Comparison of ENCODE assay signal across 1 cellular context in the genomic region with DNA sequence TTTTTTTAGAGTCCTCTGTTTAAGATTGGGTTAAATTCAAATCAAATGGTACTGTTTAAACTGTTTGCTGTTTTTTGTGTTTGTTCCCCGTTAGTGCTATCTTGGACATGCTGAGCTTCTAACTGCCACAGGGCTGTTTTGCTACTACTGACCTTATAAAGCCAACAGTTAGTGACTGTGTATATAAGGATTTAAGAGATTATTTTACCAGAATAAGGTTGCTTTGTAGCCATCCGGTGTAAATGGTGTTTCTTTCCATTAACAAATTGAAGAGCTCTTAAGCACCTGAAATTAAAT.
TF ChIP-seq lines count a peak whose summit lies in the region.

No MANE protein-coding gene starts in this region.

TF ChIP-seq in HepG2, 621 proteins besides CTCF, POLR2A, EP300 and RAD21:
- TF ChIP-seq RARG (CRISPR knock-in tag; IDR thresholded peaks at IDR 0.05; ENCODE audit: low read depth), result no peak
- TF ChIP-seq, protein P1, sequence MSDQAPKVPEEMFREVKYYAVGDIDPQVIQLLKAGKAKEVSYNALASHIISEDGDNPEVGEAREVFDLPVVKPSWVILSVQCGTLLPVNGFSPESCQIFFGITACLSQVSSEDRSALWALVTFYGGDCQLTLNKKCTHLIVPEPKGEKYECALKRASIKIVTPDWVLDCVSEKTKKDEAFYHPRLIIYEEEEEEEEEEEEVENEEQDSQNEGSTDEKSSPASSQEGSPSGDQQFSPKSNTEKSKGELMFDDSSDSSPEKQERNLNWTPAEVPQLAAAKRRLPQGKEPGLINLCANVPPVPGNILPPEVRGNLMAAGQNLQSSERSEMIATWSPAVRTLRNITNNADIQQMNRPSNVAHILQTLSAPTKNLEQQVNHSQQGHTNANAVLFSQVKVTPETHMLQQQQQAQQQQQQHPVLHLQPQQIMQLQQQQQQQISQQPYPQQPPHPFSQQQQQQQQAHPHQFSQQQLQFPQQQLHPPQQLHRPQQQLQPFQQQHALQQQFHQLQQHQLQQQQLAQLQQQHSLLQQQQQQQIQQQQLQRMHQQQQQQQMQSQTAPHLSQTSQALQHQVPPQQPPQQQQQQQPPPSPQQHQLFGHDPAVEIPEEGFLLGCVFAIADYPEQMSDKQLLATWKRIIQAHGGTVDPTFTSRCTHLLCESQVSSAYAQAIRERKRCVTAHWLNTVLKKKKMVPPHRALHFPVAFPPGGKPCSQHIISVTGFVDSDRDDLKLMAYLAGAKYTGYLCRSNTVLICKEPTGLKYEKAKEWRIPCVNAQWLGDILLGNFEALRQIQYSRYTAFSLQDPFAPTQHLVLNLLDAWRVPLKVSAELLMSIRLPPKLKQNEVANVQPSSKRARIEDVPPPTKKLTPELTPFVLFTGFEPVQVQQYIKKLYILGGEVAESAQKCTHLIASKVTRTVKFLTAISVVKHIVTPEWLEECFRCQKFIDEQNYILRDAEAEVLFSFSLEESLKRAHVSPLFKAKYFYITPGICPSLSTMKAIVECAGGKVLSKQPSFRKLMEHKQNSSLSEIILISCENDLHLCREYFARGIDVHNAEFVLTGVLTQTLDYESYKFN (CRISPR knock-in tag; conservative IDR thresholded peaks at IDR 0.05), result peak; percentile 11; the same call in 1 of the 2 replicates
- no peak for TF ChIP-seq SOX13 (IDR thresholded peaks at IDR 0.05)
- TF ChIP-seq SOX13 (CRISPR knock-in tag; conservative IDR thresholded peaks at IDR 0.05 in 1 of 2, IDR thresholded peaks at IDR 0.05 in 1 of 2), result peak in 1 of 2 experiments; percentile 50; a peak in 1 of 4 replicates
- TF ChIP-seq BCL6 (CRISPR knock-in tag; IDR thresholded peaks at IDR 0.05), result 0 out of 2 replicates have a peak, but pooled peaks have one; percentile 11
- TF ChIP-seq PITX1 (CRISPR knock-in tag; IDR thresholded peaks at IDR 0.05), result peak; percentile 75; the same call in 1 of the 2 replicates
- TF ChIP-seq GATAD2A (CRISPR knock-in tag; IDR thresholded peaks at IDR 0.05), result peak; percentile 12; the same call in 1 of the 2 replicates
- peak; percentile 51 for TF ChIP-seq NCOA2 (CRISPR knock-in tag; IDR thresholded peaks at IDR 0.05)
- TF ChIP-seq FOXP1 (IDR thresholded peaks at IDR 0.05), result no peak
- peak; percentile 10; the same call in 1 of the 2 replicates for TF ChIP-seq FOXP1 (CRISPR knock-in tag; IDR thresholded peaks at IDR 0.05)
- peak; percentile 52; the same call in 1 of the 2 replicates for TF ChIP-seq ZNF652 (CRISPR knock-in tag; IDR thresholded peaks at IDR 0.05; ENCODE audit: borderline replicate concordance, low read depth)
- no peak for TF ChIP-seq SOX5 (CRISPR knock-in tag; IDR thresholded peaks at IDR 0.05; ENCODE audit: borderline replicate concordance)
- peak; percentile 65; the same call in 1 of the 2 replicates for TF ChIP-seq SRF (IDR thresholded peaks at IDR 0.05; ENCODE audit: low read depth, low read length)
- TF ChIP-seq NR2F6 (IDR thresholded peaks at IDR 0.05), result no peak
- TF ChIP-seq NR2F6 (CRISPR knock-in tag; IDR thresholded peaks at IDR 0.05), result peak; percentile 32; the same call in 1 of the 2 replicates
- TF ChIP-seq RARA (CRISPR knock-in tag; IDR thresholded peaks at IDR 0.05), result peak; percentile 30; the same call in 1 of the 2 replicates
- TF ChIP-seq SAP130 (CRISPR knock-in tag; IDR thresholded peaks at IDR 0.05; ENCODE audit: low read depth), result peak; percentile 32; the same call in 1 of the 2 replicates
- TF ChIP-seq KAT2B (IDR thresholded peaks at IDR 0.05; ENCODE audit: borderline replicate concordance, low read depth, low read length), result no peak
